15 cellular contexts compared by ENCODE assay signal in genomic region chr14:61466905-61467280, GRCh38.
DNase-seq lines count a peak whose midpoint lies in the region; ATAC-seq, FAIRE-seq and TF ChIP-seq lines count a peak whose summit lies in the region.
"Had no signal": no experiment of that assay in that cellular context is flagged by ENCODE, and none has a peak within 500 bp of the region (broad histone marks: within the 10 kb centered on the region; RNA-seq: fewer than 3 reads in every experiment).

No MANE protein-coding gene starts in this region.

- H3K9me3 Mint-ChIP-seq in activated naive CD4-positive, alpha-beta T cell treated with anti-CD3 and anti-CD28 coated beads for 36 hours = peaks cover 3% of the 10 kb centered on the region
- H3K9me3 Mint-ChIP-seq in activated naive CD4-positive, alpha-beta T cell treated with anti-CD3 and anti-CD28 coated beads, Interleukin-2, amount 10 ng/mL, durations not matched to agents 7 days and 5 days = peaks cover 3% of the 10 kb centered on the region
- H3K9me3 Mint-ChIP-seq in T-cell = peaks cover 0 to 3% (median 0%) of the 10 kb centered on the region in 3 donors
- H3K9me3 Mint-ChIP-seq: neural crest cell had no signal

- CTCF ChIA-PET in activated naive CD4-positive, alpha-beta T cell treated with anti-CD3 and anti-CD28 coated beads for 36 hours (lab: Charles Lee) = interaction anchor here (1.1 kb wide), 1 partner anchor 371 kb away, joined by 4 read pairs; no protein-coding TSS in a partner anchor
- CTCF ChIA-PET in activated naive CD4-positive, alpha-beta T cell treated with anti-CD3 and anti-CD28 coated beads, Interleukin-2, amount 10 ng/mL, durations not matched to agents 7 days and 5 days (lab: Charles Lee) = interaction anchor here (1.9 kb wide), 1 partner anchor 371 kb away, joined by 7 read pairs; no protein-coding TSS in a partner anchor
- CTCF ChIA-PET in T-cell (lab: Charles Lee) = no interaction called here

- no peaks in the 10 kb centered on the region for H3K27me3 Mint-ChIP-seq in activated naive CD4-positive, alpha-beta T cell treated with anti-CD3 and anti-CD28 coated beads for 36 hours (ENCODE audit: low read depth)
- H3K27me3 Mint-ChIP-seq in activated naive CD4-positive, alpha-beta T cell treated with anti-CD3 and anti-CD28 coated beads, Interleukin-2, amount 10 ng/mL, durations not matched to agents 7 days and 5 days = no peaks in the 10 kb centered on the region
- H3K27me3 Mint-ChIP-seq in T-cell = no peaks in the 10 kb centered on the region

- H3K79me2 ChIP-seq in smooth muscle cell (ENCODE audit: low read depth) = no peaks in the 10 kb centered on the region

- intact Hi-C loops in activated naive CD4-positive, alpha-beta T cell treated with anti-CD3 and anti-CD28 coated beads for 36 hours (cut with micrococcal nuclease) = loop anchor here (10.0 kb wide), 1 partner anchor 1808 kb away; no protein-coding TSS in a partner anchor
- intact Hi-C loops in kidney (cut with DNase I) = loop anchor here (10.0 kb wide), 1 partner anchor 268 kb away; no protein-coding TSS in a partner anchor

- no peak overlapping the region for H2AFZ ChIP-seq in smooth muscle cell (ENCODE audit: low read depth)

- H3K4me2 ChIP-seq in smooth muscle cell = no peak overlapping the region

- no peak for FAIRE-seq in kidney (lab: Jason Lieb, UNC)
- FAIRE-seq: small intestine had no signal

- H3K4me3 Mint-ChIP-seq in activated naive CD4-positive, alpha-beta T cell treated with anti-CD3 and anti-CD28 coated beads for 36 hours = no peak overlapping the region
- no peak overlapping the region for H3K4me3 Mint-ChIP-seq in activated naive CD4-positive, alpha-beta T cell treated with anti-CD3 and anti-CD28 coated beads, Interleukin-2, amount 10 ng/mL, durations not matched to agents 7 days and 5 days
- no peak overlapping the region for H3K4me3 Mint-ChIP-seq in T-cell
- H3K4me3 Mint-ChIP-seq: neural crest cell; T-helper 1 cell treated with Interleukin-12 subunit alpha and Interleukin-12 subunit beta and Interleukin-4 antibody, amounts not matched to agents 30 μg/mL and 1 μg/mL, for 36 hours had no signal

- DNase-seq in activated naive CD4-positive, alpha-beta T cell treated with anti-CD3 and anti-CD28 coated beads for 36 hours = no peak
- DNase-seq in activated naive CD4-positive, alpha-beta T cell treated with anti-CD3 and anti-CD28 coated beads, Interleukin-2, amount 10 ng/mL, durations not matched to agents 7 days and 5 days = no peak
- no peak for DNase-seq in T-cell
- no peak for DNase-seq in smooth muscle cell (lab: John Stamatoyannopoulos, UW; ENCODE audit: unreplicated experiment)
- no peak for DNase-seq in kidney
- DNase-seq in activated CD4-positive, CD25-positive, alpha-beta regulatory T cell (lab: John Stamatoyannopoulos, UW) = no peak
- no peak for DNase-seq in dedifferentiated amniotic fluid mesenchymal stem cell (ENCODE audit: extremely low spot score)
- DNase-seq: erythroblast, NCI-H1930, NCI-H748 treated with DMSO at 0.1 percent for 48 hours, small intestine had no signal

- H3K9me3 ChIP-seq in iPS-15b (ENCODE audit: control insufficient read depth, insufficient read depth, low read length) = no peaks in the 10 kb centered on the region
- no peaks in the 10 kb centered on the region for H3K9me3 ChIP-seq in smooth muscle cell (replicated peaks; ENCODE audit: low read depth)
- no peaks in the 10 kb centered on the region for H3K9me3 ChIP-seq in kidney (ENCODE audit: control insufficient read depth in 1 of 2, low read length in 2 of 2)

- 93% methylated on average over 3 of the region's 3 CpGs for WGBS in smooth muscle cell (ENCODE audit: low lambda C conversion rate)

- POLR2A ChIA-PET in T-cell (lab: Charles Lee) = interaction anchor here in 1 of 2 donors (0.7 kb wide), 1 partner anchor 258 kb away, joined by 3 read pairs; no protein-coding TSS in a partner anchor

- peak overlapping the region; percentile 56 for H3K27ac ChIP-seq in smooth muscle cell (ENCODE audit: low read depth)
- no peak overlapping the region for H3K27ac ChIP-seq in kidney (ENCODE audit: low read depth in 2 of 2, low read length in 2 of 2)

- peaks cover 5% of the 10 kb centered on the region for H3F3A ChIP-seq in smooth muscle cell (ENCODE audit: low read depth)

- H3K4me3 ChIP-seq in iPS-15b (ENCODE audit: low read depth, low read length) (no peak overlapping the region), smooth muscle cell (no peak overlapping the region), kidney (ENCODE audit: low read length in 2 of 2) (no peak overlapping the region)
- H3K4me3 ChIP-seq: lung had no signal

- TF ChIP-seq CTCF in smooth muscle cell (IDR thresholded peaks at IDR 0.05; ENCODE audit: borderline replicate concordance, insufficient read depth, poor library complexity, severe bottlenecking) (no peak), kidney (IDR thresholded peaks at IDR 0.05; ENCODE audit: borderline replicate concordance, extremely low read depth, insufficient read depth) (no peak)

- peaks cover 47% of the 10 kb centered on the region for H3K36me3 Mint-ChIP-seq in activated naive CD4-positive, alpha-beta T cell treated with anti-CD3 and anti-CD28 coated beads for 36 hours (ENCODE audit: low read depth)
- H3K36me3 Mint-ChIP-seq in activated naive CD4-positive, alpha-beta T cell treated with anti-CD3 and anti-CD28 coated beads, Interleukin-2, amount 10 ng/mL, durations not matched to agents 7 days and 5 days = peaks cover 79% of the 10 kb centered on the region
- H3K36me3 Mint-ChIP-seq in T-cell = peaks cover 45% of the 10 kb centered on the region

- ATAC-seq in T-cell (replicated peaks in 1 of 4) = no peak

- peaks cover 29% of the 10 kb centered on the region for H3K4me1 ChIP-seq in iPS-15b (ENCODE audit: control insufficient read depth, insufficient read depth, low read length)
- H3K4me1 ChIP-seq in smooth muscle cell (ENCODE audit: low read depth) = peaks cover 15% of the 10 kb centered on the region
- peaks cover 12 to 19% of the 10 kb centered on the region in 2 donors for H3K4me1 ChIP-seq in kidney (ENCODE audit: control insufficient read depth in 1 of 2, insufficient read depth in 1 of 2, low read depth in 1 of 2, low read length in 2 of 2)

- peaks cover 83% of the 10 kb centered on the region for H3K4me1 Mint-ChIP-seq in activated naive CD4-positive, alpha-beta T cell treated with anti-CD3 and anti-CD28 coated beads for 36 hours (ENCODE audit: low read depth)
- H3K4me1 Mint-ChIP-seq in activated naive CD4-positive, alpha-beta T cell treated with anti-CD3 and anti-CD28 coated beads, Interleukin-2, amount 10 ng/mL, durations not matched to agents 7 days and 5 days = peaks cover 61% of the 10 kb centered on the region
- peaks cover 83 to 90% (median 84%) of the 10 kb centered on the region in 3 donors for H3K4me1 Mint-ChIP-seq in T-cell

- no peaks in the 10 kb centered on the region for H4K20me1 ChIP-seq in smooth muscle cell (ENCODE audit: low read depth)

- H3K27ac Mint-ChIP-seq in activated naive CD4-positive, alpha-beta T cell treated with anti-CD3 and anti-CD28 coated beads for 36 hours = peak overlapping the region; percentile 65
- H3K27ac Mint-ChIP-seq in activated naive CD4-positive, alpha-beta T cell treated with anti-CD3 and anti-CD28 coated beads, Interleukin-2, amount 10 ng/mL, durations not matched to agents 7 days and 5 days = no peak overlapping the region
- peak overlapping the region; percentile 55 to 73 for H3K27ac Mint-ChIP-seq in T-cell
- H3K27ac Mint-ChIP-seq: T-helper 1 cell treated with Interleukin-12 subunit alpha and Interleukin-12 subunit beta and Interleukin-4 antibody, amounts not matched to agents 30 μg/mL and 1 μg/mL, for 36 hours had no signal

- H3K9ac ChIP-seq in iPS-15b (ENCODE audit: low read depth, low read length) (peak overlapping the region; percentile 56), smooth muscle cell (ENCODE audit: low read depth) (no peak overlapping the region), kidney (ENCODE audit: low read length in 2 of 2) (no peak overlapping the region)

- H3K36me3 ChIP-seq in iPS-15b (ENCODE audit: control insufficient read depth, insufficient read depth, low read length) (no peaks in the 10 kb centered on the region), smooth muscle cell (ENCODE audit: low read depth) (no peaks in the 10 kb centered on the region), kidney (ENCODE audit: control insufficient read depth in 1 of 2, insufficient read depth in 2 of 2, low read length in 2 of 2) (no peaks in the 10 kb centered on the region)

- H3K27me3 ChIP-seq in iPS-15b (ENCODE audit: control insufficient read depth, insufficient read depth, low read length) = no peaks in the 10 kb centered on the region
- H3K27me3 ChIP-seq in smooth muscle cell (ENCODE audit: low read depth) = no peaks in the 10 kb centered on the region

Comparison
In these comparisons a context has a peak if more than half of its experiments do, and no peak if none do; other contexts are left out.
1. CTCF ChIA-PET loops: an anchor here in activated naive CD4-positive, alpha-beta T cell treated with anti-CD3 and anti-CD28 coated beads for 36 hours (1.1 kb wide) and activated naive CD4-positive, alpha-beta T cell treated with anti-CD3 and anti-CD28 coated beads, Interleukin-2, amount 10 ng/mL, durations not matched to agents 7 days and 5 days (1.9 kb wide); none called in T-cell.